Comparison of ENCODE assay signal across 16 cellular contexts in the genomic region with DNA sequence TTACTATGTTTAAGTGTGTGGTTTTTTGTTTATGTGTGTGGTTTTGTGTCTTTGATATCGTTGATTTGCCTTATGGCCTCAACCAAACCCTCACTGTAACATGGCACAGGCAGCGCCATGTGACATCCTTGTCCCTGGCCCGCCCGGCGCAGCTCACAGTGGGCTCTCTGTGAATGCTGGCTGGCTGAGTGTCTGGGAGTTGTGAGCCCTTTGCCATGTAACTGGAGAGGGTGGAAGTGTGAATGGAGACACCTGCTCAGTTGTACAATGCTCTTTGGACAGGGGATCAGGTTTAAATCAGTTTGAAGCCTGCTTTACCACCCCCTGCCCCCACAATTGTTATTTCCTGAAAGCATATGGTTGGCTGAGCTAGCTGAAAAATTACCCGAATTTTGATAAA. TPM values are rescaled to one million over a fixed set of nuclear protein-coding genes. Genes with fewer than 3 reads are reported as not detected.
A peak's percentile ranks its signal among the peaks of the same experiment; 100 is the strongest.
DNase-seq lines count a peak whose midpoint lies in the region; TF ChIP-seq lines count a peak whose summit lies in the region.
"Had no signal": no experiment of that assay in that cellular context is flagged by ENCODE, and none has a peak within 500 bp of the region (broad histone marks: within the 10 kb centered on the region; RNA-seq: fewer than 3 reads in every experiment).

No MANE protein-coding gene starts in this region.

- H3K4me2 ChIP-seq in OCI-LY7 (ENCODE audit: low read length), result no peak overlapping the region

- H3K4me1 Mint-ChIP-seq in endodermal cell (peaks cover 67% of the 10 kb centered on the region), neural crest cell (peaks cover 50% of the 10 kb centered on the region)
- peaks cover 0 to 4% (median 1%) of the 10 kb centered on the region in 4 donors for H3K4me1 Mint-ChIP-seq in CD4-positive, alpha-beta memory T cell

- H3K36me3 Mint-ChIP-seq in endodermal cell (ENCODE audit: low read depth) (peaks cover 35% of the 10 kb centered on the region), neural crest cell (ENCODE audit: low read depth) (peaks cover 13% of the 10 kb centered on the region)
- H3K36me3 Mint-ChIP-seq in CD4-positive, alpha-beta memory T cell, result no peaks in the 10 kb centered on the region
- H3K36me3 Mint-ChIP-seq: T-cell had no signal

- H3K27ac Mint-ChIP-seq in endodermal cell (peak overlapping the region; percentile 94), neural crest cell (ENCODE audit: unreplicated experiment) (peak overlapping the region; percentile 29)
- no peak overlapping the region for H3K27ac Mint-ChIP-seq in CD4-positive, alpha-beta memory T cell

- H3K9me3 ChIP-seq in endodermal cell (ENCODE audit: control insufficient read depth, low read length) (no peaks in the 10 kb centered on the region), OCI-LY7 (ENCODE audit: low read length) (peaks cover 7% of the 10 kb centered on the region; the same call in 1 of the 2 replicates)
- no peaks in the 10 kb centered on the region for H3K9me3 ChIP-seq in CD4-positive, alpha-beta memory T cell (ENCODE audit: control insufficient read depth in 1 of 2, low read length in 2 of 2)
- H3K9me3 ChIP-seq: esophagus muscularis mucosa had no signal

- H3K27me3 Mint-ChIP-seq in endodermal cell (ENCODE audit: insufficient read depth), result no peaks in the 10 kb centered on the region
- H3K27me3 Mint-ChIP-seq in neural crest cell (ENCODE audit: low read depth), result no peaks in the 10 kb centered on the region
- H3K27me3 Mint-ChIP-seq in CD4-positive, alpha-beta memory T cell, result peaks cover 2 to 8% of the 10 kb centered on the region in 2 donors

- H3K4me3 Mint-ChIP-seq in endodermal cell, result peak overlapping the region; percentile 30
- no peak overlapping the region for H3K4me3 Mint-ChIP-seq in neural crest cell
- H3K4me3 Mint-ChIP-seq in CD4-positive, alpha-beta memory T cell, result peak overlapping the region in 1 of 8 donors; percentile 5
- H3K4me3 Mint-ChIP-seq: T-cell had no signal

- peak overlapping the region; percentile 55 for H3K4me3 ChIP-seq in endodermal cell (ENCODE audit: low read length)
- H3K4me3 ChIP-seq in CD4-positive, alpha-beta memory T cell (ENCODE audit: low read length in 2 of 2), result no peak overlapping the region
- no peak overlapping the region for H3K4me3 ChIP-seq in OCI-LY7 (ENCODE audit: low read depth, low read length, poor library complexity, severe bottlenecking)
- H3K4me3 ChIP-seq: coronary artery, esophagus muscularis mucosa had no signal

- H3K9ac ChIP-seq in endodermal cell (ENCODE audit: extremely low read depth, low read length, poor library complexity, severe bottlenecking), result no peak overlapping the region

- DNase-seq in NCI-H1092 treated with DMSO at 0.1 percent for 48 hours (lab: John Stamatoyannopoulos, UW), result peak; percentile 63
- DNase-seq in endodermal cell, result no peak
- no peak for DNase-seq in neural crest cell (ENCODE audit: low read depth, low spot score)
- DNase-seq in CD4-positive, alpha-beta memory T cell, result no peak
- DNase-seq in NK-92 treated with Interleukin-12 subunit alpha and Interleukin-12 subunit beta, amount 100 ng/mL, for 24 hours (lab: John Stamatoyannopoulos, UW), result no peak
- no peak for DNase-seq in OCI-LY7 (ENCODE audit: low spot score)
- no peak for DNase-seq in AG08396 (ENCODE audit: low spot score)
- DNase-seq: anterior cingulate cortex; NCI-H526 treated with DMSO at 0.1 percent for 48 hours; stimulated activated CD4-positive, alpha-beta T cell treated with anti-CD3 and anti-CD28 coated beads, Interleukin-4, amount 100 ng/mL, for 1 hour; T-cell; trophoblast cell; WERI-Rb-1 had no signal

- H3K9me2 ChIP-seq in OCI-LY7 (ENCODE audit: insufficient read depth, low read length), result no peaks in the 10 kb centered on the region

- BruUV-seq in OCI-LY7 (replicated peaks; lab: Mats Ljungman, UMichigan), result no TSS peak

- peaks cover 24% of the 10 kb centered on the region for H3K4me1 ChIP-seq in endodermal cell (ENCODE audit: control insufficient read depth, insufficient read depth, low read length)
- no peaks in the 10 kb centered on the region for H3K4me1 ChIP-seq in CD4-positive, alpha-beta memory T cell (ENCODE audit: insufficient read depth, low read length)
- H3K4me1 ChIP-seq in OCI-LY7 (ENCODE audit: insufficient read depth, low read length, poor library complexity, severe bottlenecking), result no peaks in the 10 kb centered on the region

- no peaks in the 10 kb centered on the region for H3K79me2 ChIP-seq in OCI-LY7 (ENCODE audit: insufficient read depth, low read depth, low read length)

- no peaks in the 10 kb centered on the region for H3K27me3 ChIP-seq in endodermal cell (ENCODE audit: control insufficient read depth, insufficient read depth, low read length, poor library complexity, severe bottlenecking)
- no peaks in the 10 kb centered on the region for H3K27me3 ChIP-seq in CD4-positive, alpha-beta memory T cell (ENCODE audit: insufficient read depth, low read length)
- H3K27me3 ChIP-seq: esophagus muscularis mucosa had no signal

- H3K27ac ChIP-seq in C4-2B (peak overlapping the region; percentile 67; the same call in 1 of the 2 replicates), endodermal cell (ENCODE audit: low read depth, low read length) (peak overlapping the region; percentile 74), OCI-LY7 (ENCODE audit: low read depth, low read length, poor library complexity, severe bottlenecking) (no peak overlapping the region)
- no peak overlapping the region for H3K27ac ChIP-seq in CD4-positive, alpha-beta memory T cell (ENCODE audit: low read depth, low read length)
- H3K27ac ChIP-seq: coronary artery, WERI-Rb-1 had no signal

- H2AFZ ChIP-seq in OCI-LY7 (ENCODE audit: low read length), result no peak overlapping the region

- TF ChIP-seq CTCF in C4-2B (conservative IDR thresholded peaks at IDR 0.05) (no peak), endodermal cell (conservative IDR thresholded peaks at IDR 0.05) (no peak), neural crest cell (conservative IDR thresholded peaks at IDR 0.05) (no peak), OCI-LY7 (conservative IDR thresholded peaks at IDR 0.05; ENCODE audit: low read length) (no peak)

- H3K36me3 ChIP-seq in endodermal cell (ENCODE audit: control insufficient read depth, insufficient read depth, low read length), result peaks cover 42% of the 10 kb centered on the region
- H3K36me3 ChIP-seq in CD4-positive, alpha-beta memory T cell (ENCODE audit: insufficient read depth, low read length), result no peaks in the 10 kb centered on the region
- H3K36me3 ChIP-seq in OCI-LY7 (ENCODE audit: insufficient read depth, low read length), result no peaks in the 10 kb centered on the region
- H3K36me3 ChIP-seq: esophagus muscularis mucosa, WERI-Rb-1 had no signal

- H3K9me3 Mint-ChIP-seq in endodermal cell, result no peaks in the 10 kb centered on the region
- H3K9me3 Mint-ChIP-seq in neural crest cell, result no peaks in the 10 kb centered on the region
- peaks cover 0 to 9% (median 3%) of the 10 kb centered on the region in 8 donors for H3K9me3 Mint-ChIP-seq in CD4-positive, alpha-beta memory T cell
- H3K9me3 Mint-ChIP-seq: T-cell had no signal

- intact Hi-C loops in CD4-positive, alpha-beta memory T cell (cut with micrococcal nuclease), result no loop called here
- intact Hi-C loops in OCI-LY7 (cut with micrococcal nuclease; ENCODE audit: unreplicated experiment), result no loop called here

- POLR2A ChIA-PET in CD4-positive, alpha-beta memory T cell (lab: Charles Lee; ENCODE audit: partially characterized antibody), result no interaction called here
- POLR2A ChIA-PET in OCI-LY7 (lab: Charles Lee), result interaction anchor here (0.6 kb wide), 1 partner anchor 52 kb away, joined by 3 read pairs; no protein-coding TSS in a partner anchor

- WGBS in endodermal cell (ENCODE audit: insufficient coverage in 1 of 2, insufficient read length in 1 of 2), 2 experiments, result 82 to 92% methylated on average over 6 of the region's 6 CpGs

- CTCF ChIA-PET in CD4-positive, alpha-beta memory T cell (lab: Charles Lee; ENCODE audit: partially characterized antibody), result no interaction called here
- CTCF ChIA-PET in OCI-LY7 (lab: Charles Lee; ENCODE audit: unreplicated experiment), result no interaction called here

- H4K20me1 ChIP-seq in OCI-LY7 (ENCODE audit: insufficient read depth, low read length), result no peaks in the 10 kb centered on the region

RNA-seq across cellular contexts. Expression of gene TCF7L1, which starts 41.8 kb away (rescaled TPM):
- total RNA-seq in endodermal cell (10 to 100 TPM; 71.9 to 73.3 TPM), neural crest cell (40.3 and 41.8 TPM in 2 replicates), OCI-LY7 (2022) (not detected in 2 replicates)
- polyA plus RNA-seq in endodermal cell (2013, experiment 1 of 2), result 56.9 TPM
- 50.0 TPM for polyA plus RNA-seq in endodermal cell (2013, experiment 2 of 2)
- not detected for total RNA-seq in CD4-positive, alpha-beta memory T cell
- polyA plus RNA-seq in CD4-positive, alpha-beta memory T cell, result under 1 TPM in 1 of 2 donors, not detected in 1; 0.06 TPM
- not detected in 2 replicates for total RNA-seq in OCI-LY7 (2014; rRNA removed; shearing (Covaris generic))

Comparison
In these comparisons a context has a peak if more than half of its experiments do, and no peak if none do; other contexts are left out.
1. H3K27ac ChIP-seq: peak in C4-2B (single experiment) and endodermal cell (single experiment); none in CD4-positive, alpha-beta memory T cell (single experiment) and OCI-LY7 (single experiment).
2. H3K27ac Mint-ChIP-seq: peak in endodermal cell (single experiment) and neural crest cell (single experiment); none in CD4-positive, alpha-beta memory T cell (0 of 7).
3. RNA of gene TCF7L1, which starts 41.8 kb away (total RNA-seq): 71.9 to 73.3 TPM in endodermal cell and 40.3 to 41.8 TPM in neural crest cell; not detected in CD4-positive, alpha-beta memory T cell and not detected in OCI-LY7; every median in the first group is over 10 times any median in the second.